Comparison of ENCODE assay signal across 9 cellular contexts in genomic region chr20:49893242-49894072, GRCh38. TPM values are rescaled to one million over a fixed set of nuclear protein-coding genes. Genes with fewer than 3 reads are reported as not detected.
DNase-seq lines count a peak whose midpoint lies in the region; ATAC-seq and TF ChIP-seq lines count a peak whose summit lies in the region.
"Had no signal": no experiment of that assay in that cellular context is flagged by ENCODE, and none has a peak within 500 bp of the region (broad histone marks: within the 10 kb centered on the region; RNA-seq: fewer than 3 reads in every experiment).

No MANE protein-coding gene starts in this region.

- POLR2A ChIA-PET in Panc1 (lab: Charles Lee): no interaction called here

- H3K27me3 Mint-ChIP-seq in effector memory CD8-positive, alpha-beta T cell: no peaks in the 10 kb centered on the region

- no peaks in the 10 kb centered on the region for H3K27me3 ChIP-seq in Panc1 (ENCODE audit: control insufficient read depth, insufficient read depth, low read length)
- H3K27me3 ChIP-seq: body of pancreas had no signal

- ATAC-seq in Panc1: no peak
- ATAC-seq in effector memory CD8-positive, alpha-beta T cell (replicated peaks): peak; percentile 54
- ATAC-seq: body of pancreas had no signal

- H3K4me3 ChIP-seq in GM12864 (ENCODE audit: low read depth, low read length): peak overlapping the region; percentile 28
- no peak overlapping the region for H3K4me3 ChIP-seq in Panc1 (ENCODE audit: low read depth in 2 of 2, low read length in 2 of 2)
- H3K4me3 ChIP-seq: body of pancreas had no signal

- H3K36me3 ChIP-seq in Panc1 (ENCODE audit: control insufficient read depth, insufficient read depth, low read length): no peaks in the 10 kb centered on the region

- CTCF ChIA-PET in Panc1 (lab: Charles Lee): interaction anchor here (0.7 to 1.0 kb wide), 2 partner anchors 283 to 324 kb away, joined by 4 to 12 read pairs; no protein-coding TSS in a partner anchor

- H3K9me3 ChIP-seq in Panc1 (ENCODE audit: control insufficient read depth, insufficient read depth, low read depth, low read length): no peaks in the 10 kb centered on the region
- H3K9me3 ChIP-seq: body of pancreas had no signal

- no peak for DNase-seq in GM12864 (ENCODE audit: low read depth)
- DNase-seq in Panc1 (ENCODE audit: low read depth, low spot score): no peak
- DNase-seq in effector memory CD8-positive, alpha-beta T cell: no peak
- DNase-seq in stimulated activated CD4-positive, alpha-beta T cell treated with anti-CD3 and anti-CD28 coated beads, Interleukin-1b, Interleukin-23, amount 100 ng/mL, for 48 hours: peak; percentile 63
- no peak for DNase-seq in COR-L47 (lab: John Stamatoyannopoulos, UW)
- no peak for DNase-seq in GOT3 (lab: John Stamatoyannopoulos, UW)
- no peak for DNase-seq in GM19240 (ENCODE audit: insufficient read length, low spot score)
- no peak for DNase-seq in DMS79 treated with DMSO at 0.1 percent for 48 hours (lab: John Stamatoyannopoulos, UW)
- DNase-seq: body of pancreas had no signal

- peaks cover 25 to 27% of the 10 kb centered on the region in 2 donors for H3K4me1 Mint-ChIP-seq in effector memory CD8-positive, alpha-beta T cell (ENCODE audit: low read depth in 2 of 2)

- peaks cover 30% of the 10 kb centered on the region for H3K4me1 ChIP-seq in Panc1 (ENCODE audit: control insufficient read depth, insufficient read depth, low read length)

- peak overlapping the region; percentile 78 to 82 for H3K27ac Mint-ChIP-seq in effector memory CD8-positive, alpha-beta T cell

- no peaks in the 10 kb centered on the region for H3K9me3 Mint-ChIP-seq in effector memory CD8-positive, alpha-beta T cell

- in situ Hi-C loops in Panc1 (cut with HindIII; ENCODE audit: low pct_unique_long_range_greater_than_20kb, low sequenced_read_pairs): no loop called here

- H3K27ac ChIP-seq in Panc1 (ENCODE audit: low read length): peak overlapping the region; percentile 24; the same call in 1 of the 2 replicates
- H3K27ac ChIP-seq: body of pancreas had no signal

- H3K36me3 Mint-ChIP-seq in effector memory CD8-positive, alpha-beta T cell (ENCODE audit: insufficient read depth): peaks cover 24% of the 10 kb centered on the region

- no TSS peak for BruUV-seq in Panc1 (replicated peaks; lab: Mats Ljungman, UMichigan)

- intact Hi-C loops in Panc1 (cut with micrococcal nuclease; ENCODE audit: unreplicated experiment): no loop called here

- peak overlapping the region; percentile 71 to 74 for H3K4me3 Mint-ChIP-seq in effector memory CD8-positive, alpha-beta T cell

- TF ChIP-seq CTCF in GM12864 (IDR thresholded peaks at IDR 0.05; ENCODE audit: low read depth, low read length, missing control alignments): no peak
- no peak for TF ChIP-seq CTCF in Panc1 (IDR thresholded peaks at IDR 0.05)

RNA-seq across cellular contexts. Expression of gene SPATA2, which starts 21.9 kb away (rescaled TPM):
- total RNA-seq in Panc1 (2021; ENCODE audit: unreplicated experiment): 8.3 TPM
- polyA plus RNA-seq in Panc1 (2012; ENCODE audit: insufficient read length): 8.6 TPM

RNA-seq across cellular contexts. Expression of gene RNF114, which starts 42.7 kb away (rescaled TPM):
- total RNA-seq in Panc1 (2021; ENCODE audit: unreplicated experiment): 70.0 TPM
- 71.9 TPM for polyA plus RNA-seq in Panc1 (2012; ENCODE audit: insufficient read length)
